ENCODE assay signal across 8 cellular contexts in genomic region chr21:26845066-26845749, GRCh38. TPM values are rescaled to one million over a fixed set of nuclear protein-coding genes. Genes with fewer than 3 reads are reported as not detected.
DNase-seq lines count a peak whose midpoint lies in the region; ATAC-seq and TF ChIP-seq lines count a peak whose summit lies in the region.

ADAMTS1 (minus strand) TSS chr21:26845409; CDS start chr21:26844954, 455 bp downstream.

- in situ Hi-C loops in Panc1 (cut with HindIII; ENCODE audit: low pct_unique_long_range_greater_than_20kb, low sequenced_read_pairs): no loop called here

- POLR2A ChIA-PET in Panc1 (lab: Charles Lee): no interaction called here

- peak; percentile 8; the same call in 1 of the 2 replicates for TF ChIP-seq CTCF in Panc1 (IDR thresholded peaks at IDR 0.05)
- TF ChIP-seq CTCF in retinal pigment epithelial cell (conservative IDR thresholded peaks at IDR 0.05; ENCODE audit: low read depth, low read length): peak; percentile 8

- no peak within 1 kb of the TSS for H3K27ac ChIP-seq in Panc1 (ENCODE audit: low read length)

- peaks cover 5% of the 10 kb centered on the region; the same call in 1 of the 2 replicates for H3K27me3 ChIP-seq in Panc1 (ENCODE audit: control insufficient read depth, insufficient read depth, low read length)

- H3K4me3 ChIP-seq in Panc1 (ENCODE audit: low read depth in 2 of 2, low read length in 2 of 2) (peak within 1 kb of the TSS; percentile 48 to 67), retinal pigment epithelial cell (ENCODE audit: low read length) (peak within 1 kb of the TSS; percentile 74)

- ATAC-seq in Panc1: peak; percentile 63

- no peaks in the 10 kb centered on the region; the same call in 1 of the 2 replicates for H3K4me1 ChIP-seq in Panc1 (ENCODE audit: control insufficient read depth, insufficient read depth, low read length)

- CTCF ChIA-PET in Panc1 (lab: Charles Lee): interaction anchor here (0.6 kb wide), 1 partner anchor 456 kb away, joined by 3 read pairs; no protein-coding TSS in a partner anchor

- no peaks in the 10 kb centered on the region for H3K36me3 ChIP-seq in Panc1 (ENCODE audit: control insufficient read depth, insufficient read depth, low read length)

- no TSS peak for BruUV-seq in Panc1 (replicated peaks; lab: Mats Ljungman, UMichigan)

- peak; percentile 32 for DNase-seq in activated CD4-positive, alpha-beta T cell treated with anti-CD3 and anti-CD28 coated beads for 48 hours
- no peak for DNase-seq in activated CD4-positive, alpha-beta T cell treated with anti-CD3 and anti-CD28 coated beads, Interleukin-2, amount 50 U/mL, for 1 hour
- DNase-seq in Panc1 (ENCODE audit: low read depth, low spot score) (no peak), cerebellar cortex (ENCODE audit: low spot score) (peak; percentile 82), iPS-NIHi11 (ENCODE audit: low spot score) (peak; percentile 80), retinal pigment epithelial cell (ENCODE audit: low read depth) (no peak)
- DNase-seq in effector CD4-positive, alpha-beta T cell: no peak
- DNase-seq in activated effector memory CD4-positive, alpha-beta T cell treated with Interleukin-2 at 50 U/mL for 16 hours: no peak

- no peaks in the 10 kb centered on the region for H3K9me3 ChIP-seq in Panc1 (ENCODE audit: control insufficient read depth, insufficient read depth, low read depth, low read length)

- intact Hi-C loops in Panc1 (cut with micrococcal nuclease; ENCODE audit: unreplicated experiment): loop anchor here (5.0 kb wide), 1 partner anchor 1902 kb away; no protein-coding TSS in a partner anchor

RNA-seq across cellular contexts. Expression of gene ADAMTS1, which starts in this region (rescaled TPM):
- 3.3 TPM for total RNA-seq in Panc1 (2021; ENCODE audit: unreplicated experiment)
- polyA plus RNA-seq in Panc1 (2012; ENCODE audit: insufficient read length): 4.1 TPM

Comparison
In these comparisons a context has a peak if more than half of its experiments do, and no peak if none do; other contexts are left out.
1. DNase-seq: peak in activated CD4-positive, alpha-beta T cell treated with anti-CD3 and anti-CD28 coated beads for 48 hours (single experiment), cerebellar cortex (single experiment) and iPS-NIHi11 (single experiment); none in activated CD4-positive, alpha-beta T cell treated with anti-CD3 and anti-CD28 coated beads, Interleukin-2, amount 50 U/mL, for 1 hour (single experiment), Panc1 (single experiment), retinal pigment epithelial cell (single experiment), effector CD4-positive, alpha-beta T cell (single experiment) and activated effector memory CD4-positive, alpha-beta T cell treated with Interleukin-2 at 50 U/mL for 16 hours (single experiment).